16 cellular contexts compared by ENCODE assay signal in the genomic region with DNA sequence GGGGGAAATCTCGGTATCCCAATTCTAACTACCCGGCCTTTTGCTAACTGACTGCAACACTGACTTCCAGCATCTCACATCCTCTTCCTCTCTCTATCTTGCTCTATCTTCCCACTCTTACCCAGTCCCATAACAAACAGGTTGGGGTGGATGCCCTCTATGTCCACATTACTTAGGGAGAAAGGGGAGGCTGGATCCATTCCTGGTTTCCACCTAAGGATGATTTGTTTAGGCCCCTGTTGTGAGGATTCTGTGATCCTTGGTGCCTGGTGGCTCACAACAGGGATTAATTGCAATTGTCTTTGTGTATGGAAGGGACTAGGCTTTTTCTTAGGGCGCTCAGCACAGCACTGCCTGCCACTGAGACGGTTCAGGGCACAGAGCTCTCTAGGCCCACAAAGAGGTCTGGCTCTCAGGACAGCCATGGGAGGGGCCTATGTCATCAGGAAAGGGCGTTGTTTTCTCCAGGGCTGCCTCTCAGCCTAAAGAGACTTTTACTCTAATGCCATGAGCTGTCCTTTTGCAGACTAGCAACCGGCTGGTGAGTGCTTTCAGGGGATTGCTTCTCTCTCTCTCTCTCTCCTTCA.
DNase-seq lines count a peak whose midpoint lies in the region; ATAC-seq and TF ChIP-seq lines count a peak whose summit lies in the region.
"Had no signal": no experiment of that assay in that cellular context is flagged by ENCODE, and none has a peak within 500 bp of the region (broad histone marks: within the 10 kb centered on the region; RNA-seq: fewer than 3 reads in every experiment).

No MANE protein-coding gene starts in this region.

- peak overlapping the region; percentile 86 for H3K4ac ChIP-seq in IMR-90 (ENCODE audit: low read depth, low read length)
- H3K4ac ChIP-seq in neuronal stem cell (ENCODE audit: low read length), result no peak overlapping the region

- DNase-seq in IMR-90 (no peak), NCI-H82 (lab: John Stamatoyannopoulos, UW) (peak; percentile 90), glomerular visceral epithelial cell (ENCODE audit: extremely low spot score) (peak; percentile 1), neuronal stem cell (ENCODE audit: low spot score) (peak; percentile 65), left lung (no peak), NCI-H524 treated with DMSO at 0.1 percent for 48 hours (lab: John Stamatoyannopoulos, UW) (no peak), kidney glomerular epithelial cell (lab: John Stamatoyannopoulos, UW) (no peak)
- DNase-seq: activated CD4-positive, alpha-beta T cell treated with anti-CD3 and anti-CD28 coated beads, Interleukin-2, amount 10 ng/mL, durations not matched to agents 24 days and 14 days; activated naive CD8-positive, alpha-beta T cell treated with anti-CD3 and anti-CD28 coated beads, Interleukin-2, amount 50 U/mL, for 24 hours; activated T-cell treated with anti-CD3 and anti-CD28 coated beads, Interleukin-2, amount 50 U/mL, for 1 hour; central memory CD4-positive, alpha-beta T cell; natural killer cell; NCI-H446 treated with DMSO at 0.1 percent for 48 hours had no signal

- H4K91ac ChIP-seq in IMR-90 (ENCODE audit: insufficient read depth, low read depth, low read length), result peak overlapping the region; percentile 83
- no peak overlapping the region for H4K91ac ChIP-seq in neuronal stem cell (ENCODE audit: low read depth, low read length, poor library complexity)

- H3K79me1 ChIP-seq in IMR-90 (ENCODE audit: low read depth in 1 of 2, low read length in 2 of 2) (no peaks in the 10 kb centered on the region), neuronal stem cell (ENCODE audit: low read depth, low read length) (no peaks in the 10 kb centered on the region)

- H2BK20ac ChIP-seq in IMR-90 (ENCODE audit: low read depth, low read length), result peak overlapping the region; percentile 86

- H4K8ac ChIP-seq in IMR-90 (ENCODE audit: low read depth in 2 of 2, low read length in 2 of 2) (peak overlapping the region; percentile 32 to 74; a peak in 2 of 4 replicates), neuronal stem cell (ENCODE audit: low read depth, low read length) (no peak overlapping the region)

- dilution Hi-C loops in IMR-90 (cut with HindIII; ENCODE audit: low sequenced_read_pairs, unreplicated experiment), result no loop called here

- no peak for TF ChIP-seq POLR2A in IMR-90 (IDR thresholded peaks at IDR 0.05; ENCODE audit: low read depth, low read length)

- H3K18ac ChIP-seq in IMR-90 (ENCODE audit: low read depth, low read length) (peak overlapping the region; percentile 3; the same call in 1 of the 2 replicates), neuronal stem cell (ENCODE audit: low read length) (no peak overlapping the region)

- H2BK12ac ChIP-seq in neuronal stem cell (ENCODE audit: low read length), result no peak overlapping the region

- peak overlapping the region; percentile 63 for H2AFZ ChIP-seq in IMR-90 (replicated peaks; ENCODE audit: low read length, poor library complexity)
- H2AFZ ChIP-seq in neuronal stem cell (ENCODE audit: low read length), result peak overlapping the region; percentile 66

- H3K9me1 ChIP-seq in IMR-90 (ENCODE audit: insufficient read depth, low read length), result peaks cover 3% of the 10 kb centered on the region; the same call in 1 of the 2 replicates

- H2BK120ac ChIP-seq in IMR-90 (ENCODE audit: low read depth, low read length) (peak overlapping the region; percentile 93), neuronal stem cell (ENCODE audit: low read depth, low read length) (no peak overlapping the region)

- H3K9ac ChIP-seq in IMR-90 (ENCODE audit: low read depth, low read length), result peak overlapping the region; percentile 13; the same call in 1 of the 2 replicates
- H3K9ac ChIP-seq in neuronal stem cell (ENCODE audit: low read depth, low read length, poor library complexity), result no peak overlapping the region

- no peak overlapping the region for H3K27ac ChIP-seq in IMR-90 (ENCODE audit: insufficient read depth, low read length)
- H3K27ac ChIP-seq in neuronal stem cell (replicated peaks; ENCODE audit: low read length), result peak overlapping the region; percentile 47
- no peak overlapping the region for H3K27ac ChIP-seq in left lung

- H2AK9ac ChIP-seq in IMR-90 (replicated peaks; ENCODE audit: low read depth, low read length, poor library complexity), result peak overlapping the region; percentile 18

- H3K36me3 ChIP-seq in IMR-90 (ENCODE audit: control insufficient read depth, insufficient read depth, low read length), result no peaks in the 10 kb centered on the region
- no peaks in the 10 kb centered on the region for H3K36me3 ChIP-seq in neuronal stem cell (replicated peaks in 1 of 2; ENCODE audit: control insufficient read depth in 2 of 2, insufficient read depth in 2 of 2, low read length in 2 of 2)
- H3K36me3 ChIP-seq in left lung, result no peaks in the 10 kb centered on the region

- intact Hi-C loops in IMR-90 (cut with micrococcal nuclease), result loop anchor here (2.0 to 5.0 kb wide), 2 partner anchors 219 to 956 kb away; no protein-coding TSS in a partner anchor
- intact Hi-C loops in left lung (cut with DNase I), result no loop called here

- H3K4me3 ChIP-seq in IMR-90 (ENCODE audit: insufficient read depth, low read depth, low read length) (no peak overlapping the region), neuronal stem cell (ENCODE audit: low read length in 2 of 2) (no peak overlapping the region), left lung (no peak overlapping the region)

- TF ChIP-seq RAD21 in IMR-90 (IDR thresholded peaks at IDR 0.05; ENCODE audit: low read length), result no peak

- POLR2A ChIA-PET in IMR-90 (lab: Charles Lee; ENCODE audit: unreplicated experiment), result no interaction called here

- H4K5ac ChIP-seq in IMR-90 (ENCODE audit: low read depth, low read length), result peak overlapping the region; percentile 5; the same call in 1 of the 2 replicates

- no peaks in the 10 kb centered on the region for H4K20me1 ChIP-seq in IMR-90 (ENCODE audit: insufficient read depth, low read length)

- H3K23ac ChIP-seq in IMR-90 (ENCODE audit: low read depth, low read length), result peak overlapping the region; percentile 68; the same call in 1 of the 2 replicates
- H3K23ac ChIP-seq in neuronal stem cell (ENCODE audit: low read depth, low read length, poor library complexity), result no peak overlapping the region

- no CpG with 5 or more reads among the region's 6 CpGs for WGBS in IMR-90 (ENCODE audit: extremely low coverage in 2 of 2, insufficient read length in 1 of 2), 2 experiments
- WGBS in neuronal stem cell (ENCODE audit: extremely low coverage in 2 of 2, insufficient read length in 2 of 2, insufficient replicate concordance in 1 of 2), 2 donors, result no CpG with 5 or more reads among the region's 6 CpGs

- H2AK5ac ChIP-seq in IMR-90 (ENCODE audit: low read depth, low read length), result no peak overlapping the region
- H2AK5ac ChIP-seq in neuronal stem cell (ENCODE audit: low read depth, low read length), result no peak overlapping the region

- no peak overlapping the region for H3K4me2 ChIP-seq in IMR-90 (ENCODE audit: low read depth, low read length)
- H3K4me2 ChIP-seq in neuronal stem cell (ENCODE audit: insufficient read depth, low read length, poor library complexity, severe bottlenecking), result no peak overlapping the region

- H3K56ac ChIP-seq in IMR-90 (ENCODE audit: extremely low read depth, insufficient read depth, low read length), result peak overlapping the region; percentile 24; the same call in 1 of the 2 replicates

- H3K9me3 ChIP-seq in IMR-90 (ENCODE audit: control insufficient read depth, insufficient read depth, low read length), result no peaks in the 10 kb centered on the region
- H3K9me3 ChIP-seq in neuronal stem cell (replicated peaks in 1 of 2; ENCODE audit: control insufficient read depth in 2 of 2, insufficient read depth in 1 of 2, low read depth in 1 of 2, low read length in 2 of 2), result no peaks in the 10 kb centered on the region
- H3K9me3 ChIP-seq in left lung, result no peaks in the 10 kb centered on the region

- TF ChIP-seq CTCF in IMR-90 (conservative IDR thresholded peaks at IDR 0.05; ENCODE audit: low read depth, low read length) (no peak), left lung (IDR thresholded peaks at IDR 0.05) (no peak)

- H2BK5ac ChIP-seq in IMR-90 (ENCODE audit: low read depth, low read length, poor library complexity, severe bottlenecking) (no peak overlapping the region), neuronal stem cell (ENCODE audit: low read length) (no peak overlapping the region)

- BruUV-seq in IMR-90 (replicated peaks; lab: Mats Ljungman, UMichigan), result no TSS peak

- CTCF ChIA-PET in IMR-90 (lab: Yijun Ruan, JAX), result interaction anchor here (1.3 kb wide), 1 partner anchor 220 kb away, joined by 5 read pairs; no protein-coding TSS in a partner anchor

- H3K4me1 ChIP-seq in IMR-90 (ENCODE audit: control insufficient read depth, insufficient read depth, low read length), result no peaks in the 10 kb centered on the region; the same call in 1 of the 2 replicates
- peaks cover 9 to 23% of the 10 kb centered on the region in 2 donors for H3K4me1 ChIP-seq in neuronal stem cell (ENCODE audit: control insufficient read depth in 2 of 2, insufficient read depth in 1 of 2, low read depth in 1 of 2, low read length in 2 of 2)
- H3K4me1 ChIP-seq in left lung, result no peaks in the 10 kb centered on the region

- ATAC-seq in IMR-90 (ENCODE audit: low read depth) (peak; percentile 51; the same call in 1 of the 2 replicates), left lung (no peak), HG02852 (IDR thresholded peaks at IDR 0.05; ENCODE audit: unreplicated experiment) (no peak)
- ATAC-seq: activated naive CD8-positive, alpha-beta T cell treated with anti-CD3 and anti-CD28 coated beads, Interleukin-2, amount 50 U/mL, for 24 hours; natural killer cell; Right ventricle myocardium inferior; stimulated activated effector memory CD8-positive, alpha-beta T cell treated with anti-CD3 and anti-CD28 coated beads, Interleukin-12 subunit alpha, Interleukin-12 subunit beta, amount 100 ng/mL, for 72 hours had no signal

- peak overlapping the region; percentile 60; the same call in 1 of the 2 replicates for H3K14ac ChIP-seq in IMR-90 (replicated peaks; ENCODE audit: low read depth, low read length)
- H3K14ac ChIP-seq in neuronal stem cell (ENCODE audit: low read length), result no peak overlapping the region

- H3K27me3 ChIP-seq in IMR-90 (ENCODE audit: control insufficient read depth, insufficient read depth, low read length) (no peaks in the 10 kb centered on the region), neuronal stem cell (ENCODE audit: control insufficient read depth in 3 of 3, insufficient read depth in 3 of 3, low read depth in 1 of 3, low read length in 3 of 3) (no peaks in the 10 kb centered on the region), left lung (peaks cover 0 to 21% of the 10 kb centered on the region in 2 donors)

- peak overlapping the region; percentile 46; the same call in 1 of the 3 replicates for H2BK15ac ChIP-seq in IMR-90 (ENCODE audit: low read depth, low read length)
- H2BK15ac ChIP-seq in neuronal stem cell (ENCODE audit: low read length), result no peak overlapping the region

- in situ Hi-C loops in IMR-90 (cut with MboI; ENCODE audit: low sequenced_read_pairs), result loop anchor here (5.0 kb wide), 1 partner anchor 616 kb away; no protein-coding TSS in a partner anchor

TF ChIP-seq in IMR-90, 13 proteins besides CTCF, POLR2A, EP300 and RAD21 (continues in another document):
- TF ChIP-seq SMC3 (IDR thresholded peaks at IDR 0.05; ENCODE audit: low read depth, low read length) (no peak), MXI1 (IDR thresholded peaks at IDR 0.05; ENCODE audit: borderline replicate concordance, low read depth, low read length) (no peak), NFE2L2 (IDR thresholded peaks at IDR 0.05; ENCODE audit: low read depth, low read length) (no peak)

Comparison
In these comparisons a context has a peak if more than half of its experiments do, and no peak if none do; other contexts are left out.
1. DNase-seq: peak in NCI-H82 (single experiment), glomerular visceral epithelial cell (single experiment) and neuronal stem cell (single experiment); none in IMR-90 (single experiment), left lung (0 of 2), NCI-H524 treated with DMSO at 0.1 percent for 48 hours (single experiment) and kidney glomerular epithelial cell (single experiment).